In genomic region chr3:174869448-174869847, GRCh38 we compare ENCODE assay signal across 20 cellular contexts. TPM values are rescaled to one million over a fixed set of nuclear protein-coding genes. Genes with fewer than 3 reads are reported as not detected.
"Had no signal": no experiment of that assay in that cellular context is flagged by ENCODE, and none has a peak within 500 bp of the region (broad histone marks: within the 10 kb centered on the region; RNA-seq: fewer than 3 reads in every experiment).

No MANE protein-coding gene starts in this region.

- H3K27ac ChIP-seq: coronary artery, neural progenitor cell, prostate gland, right atrium auricular region, skin epidermis, thoracic aorta, upper lobe of left lung had no signal

- H3K4me1 Mint-ChIP-seq: activated CD4-positive, alpha-beta T cell treated with anti-CD3 and anti-CD28 coated beads for 36 hours; central memory CD8-positive, alpha-beta T cell; naive B cell had no signal

- H3K4me3 ChIP-seq: coronary artery, neural progenitor cell, prostate gland, right atrium auricular region, skin epidermis, thoracic aorta, upper lobe of left lung had no signal

- H3K9me3 Mint-ChIP-seq: brain; central memory CD8-positive, alpha-beta T cell; neural progenitor cell; WTC11 had no signal

- H3K4me1 ChIP-seq: prostate gland, right atrium auricular region had no signal

- H3K9me3 ChIP-seq: prostate gland, right atrium auricular region, thoracic aorta, upper lobe of left lung had no signal

- H3K4me3 Mint-ChIP-seq: activated CD4-positive, alpha-beta T cell treated with anti-CD3 and anti-CD28 coated beads for 36 hours; activated naive CD8-positive, alpha-beta T cell; brain; central memory CD8-positive, alpha-beta T cell; naive B cell; neural progenitor cell; WTC11 had no signal

- H3K36me3 Mint-ChIP-seq: activated naive CD8-positive, alpha-beta T cell; brain; naive B cell; neural progenitor cell; WTC11 had no signal

- H2AFZ ChIP-seq: neural progenitor cell had no signal

- H3K9ac ChIP-seq: neural progenitor cell had no signal

- H3K4me2 ChIP-seq: neural progenitor cell had no signal

- H3K27me3 Mint-ChIP-seq: activated CD4-positive, alpha-beta T cell treated with anti-CD3 and anti-CD28 coated beads for 36 hours; activated naive CD8-positive, alpha-beta T cell; central memory CD8-positive, alpha-beta T cell; naive B cell had no signal

- H3K36me3 ChIP-seq: neural progenitor cell, prostate gland, right atrium auricular region, thoracic aorta, upper lobe of left lung had no signal

- DNase-seq: activated CD4-positive, alpha-beta T cell treated with anti-CD3 and anti-CD28 coated beads for 36 hours; activated CD4-positive, alpha-beta T cell treated with anti-CD3 and anti-CD28 coated beads, Interleukin-2, amount 50 U/mL, for 48 hours; erythroblast; foreskin fibroblast; hypothalamus; kidney; naive B cell; stimulated activated CD4-positive, alpha-beta T cell treated with anti-CD3 and anti-CD28 coated beads, Interleukin-4, amount 100 ng/mL, for 1 hour; upper lobe of left lung had no signal

- H3K27me3 ChIP-seq: neural progenitor cell, right atrium auricular region, upper lobe of left lung had no signal

- H3K27ac Mint-ChIP-seq: activated CD4-positive, alpha-beta T cell treated with anti-CD3 and anti-CD28 coated beads for 36 hours; activated naive CD8-positive, alpha-beta T cell; brain; naive B cell; neural progenitor cell; WTC11 had no signal

RNA-seq across cellular contexts. Expression of gene NAALADL2, which starts 10.3 kb away (rescaled TPM):
- total RNA-seq: T-helper 2 cell treated with Interferon-gamma antibody and Interleukin-4, amounts not matched to agents 100 ng/mL and 5 ng/mL, for 36 hours had no signal
